9 cellular contexts compared by ENCODE assay signal in genomic region chr13:98978280-98978679, GRCh38. TPM values are rescaled to one million over a fixed set of nuclear protein-coding genes. Genes with fewer than 3 reads are reported as not detected.
DNase-seq lines count a peak whose midpoint lies in the region; ATAC-seq, FAIRE-seq and TF ChIP-seq lines count a peak whose summit lies in the region.
"Had no signal": no experiment of that assay in that cellular context is flagged by ENCODE, and none has a peak within 500 bp of the region (broad histone marks: within the 10 kb centered on the region; RNA-seq: fewer than 3 reads in every experiment).

No MANE protein-coding gene starts in this region.

- in situ Hi-C loops in brain microvascular endothelial cell (cut with HindIII; ENCODE audit: low pct_ligation_motif_present, low sequenced_read_pairs): no loop called here

- DNase-seq in HFF-Myc (ENCODE audit: extremely low read depth, low read depth) (peak; percentile 69), brain microvascular endothelial cell (peak; percentile 84), kidney (no peak), NCI-H510A treated with DMSO at 0.1 percent for 48 hours (lab: John Stamatoyannopoulos, UW) (no peak), COR-L47 (lab: John Stamatoyannopoulos, UW) (no peak), COLO668 (lab: John Stamatoyannopoulos, UW; ENCODE audit: unreplicated experiment) (no peak)

- FAIRE-seq in kidney (lab: Jason Lieb, UNC): no peak

- H3K9ac ChIP-seq in kidney (ENCODE audit: low read length in 2 of 2): peak overlapping the region in 1 of 2 donors; percentile 13
- peak overlapping the region in 1 of 2 donors; percentile 48 for H3K9ac ChIP-seq in stomach smooth muscle (ENCODE audit: low read length in 2 of 2)

- H3K27ac ChIP-seq in brain microvascular endothelial cell (peak overlapping the region; percentile 91), kidney (ENCODE audit: low read depth in 2 of 2, low read length in 2 of 2) (peak overlapping the region in 1 of 2 donors; percentile 4), stomach smooth muscle (ENCODE audit: low read length) (peak overlapping the region; percentile 20)
- H3K27ac ChIP-seq: SK-N-MC had no signal

- ATAC-seq in GM19351 (IDR thresholded peaks at IDR 0.05; ENCODE audit: unreplicated experiment): no peak

- H3K4me1 ChIP-seq in kidney (ENCODE audit: control insufficient read depth in 1 of 2, insufficient read depth in 1 of 2, low read depth in 1 of 2, low read length in 2 of 2) (peaks cover 0 to 12% of the 10 kb centered on the region in 2 donors), stomach smooth muscle (ENCODE audit: control insufficient read depth, insufficient read depth, low read length) (peaks cover 19% of the 10 kb centered on the region)

- H3K9me3 ChIP-seq in kidney (ENCODE audit: control insufficient read depth in 1 of 2, low read length in 2 of 2): no peaks in the 10 kb centered on the region
- H3K9me3 ChIP-seq in stomach smooth muscle (ENCODE audit: control insufficient read depth in 2 of 2, low read length in 2 of 2): no peaks in the 10 kb centered on the region

- H3K27me3 ChIP-seq in brain microvascular endothelial cell (replicated peaks) (no peaks in the 10 kb centered on the region), stomach smooth muscle (ENCODE audit: control insufficient read depth in 1 of 2, insufficient read depth in 2 of 2, low read length in 2 of 2) (no peaks in the 10 kb centered on the region)

- no peak for TF ChIP-seq CTCF in HFF-Myc (IDR thresholded peaks at IDR 0.05; ENCODE audit: low read depth, low read length, missing control alignments)
- no peak for TF ChIP-seq CTCF in brain microvascular endothelial cell (IDR thresholded peaks at IDR 0.05; ENCODE audit: low read depth, low read length, missing control alignments)
- no peak for TF ChIP-seq CTCF in kidney (IDR thresholded peaks at IDR 0.05; ENCODE audit: borderline replicate concordance, extremely low read depth, insufficient read depth)

- H3K4me3 ChIP-seq in HFF-Myc (replicated peaks; ENCODE audit: low read depth, low read length) (peak overlapping the region; percentile 48), brain microvascular endothelial cell (ENCODE audit: low read depth, low read length) (peak overlapping the region; percentile 55), kidney (ENCODE audit: low read length in 2 of 2) (peak overlapping the region; percentile 66 to 73), stomach smooth muscle (ENCODE audit: low read length in 2 of 2) (peak overlapping the region; percentile 16 to 79)
- H3K4me3 ChIP-seq: SK-N-MC had no signal

- H3K36me3 ChIP-seq in brain microvascular endothelial cell (replicated peaks) (no peaks in the 10 kb centered on the region), kidney (ENCODE audit: control insufficient read depth in 1 of 2, insufficient read depth in 2 of 2, low read length in 2 of 2) (no peaks in the 10 kb centered on the region), stomach smooth muscle (ENCODE audit: control insufficient read depth in 2 of 2, insufficient read depth in 2 of 2, low read length in 2 of 2) (no peaks in the 10 kb centered on the region)

- intact Hi-C loops in kidney (cut with DNase I): no loop called here

RNA-seq across cellular contexts. Expression of gene DOCK9, which starts 0.4 kb away (rescaled TPM):
- total RNA-seq in kidney: 125 TPM
- 14.0 TPM for polyA plus RNA-seq in kidney (ENCODE audit: insufficient read depth, low read depth, low replicate concordance)

Comparison
In these comparisons a context has a peak if more than half of its experiments do, and no peak if none do; other contexts are left out.
1. DNase-seq: peak in HFF-Myc (single experiment) and brain microvascular endothelial cell (single experiment); none in kidney (single experiment), NCI-H510A treated with DMSO at 0.1 percent for 48 hours (single experiment), COR-L47 (single experiment) and COLO668 (single experiment).
2. Peak in every context shown above with its lines, with median percentiles within 50 percentile points of each other: H3K4me3 ChIP-seq.